18 cellular contexts compared by ENCODE assay signal in the genomic region with DNA sequence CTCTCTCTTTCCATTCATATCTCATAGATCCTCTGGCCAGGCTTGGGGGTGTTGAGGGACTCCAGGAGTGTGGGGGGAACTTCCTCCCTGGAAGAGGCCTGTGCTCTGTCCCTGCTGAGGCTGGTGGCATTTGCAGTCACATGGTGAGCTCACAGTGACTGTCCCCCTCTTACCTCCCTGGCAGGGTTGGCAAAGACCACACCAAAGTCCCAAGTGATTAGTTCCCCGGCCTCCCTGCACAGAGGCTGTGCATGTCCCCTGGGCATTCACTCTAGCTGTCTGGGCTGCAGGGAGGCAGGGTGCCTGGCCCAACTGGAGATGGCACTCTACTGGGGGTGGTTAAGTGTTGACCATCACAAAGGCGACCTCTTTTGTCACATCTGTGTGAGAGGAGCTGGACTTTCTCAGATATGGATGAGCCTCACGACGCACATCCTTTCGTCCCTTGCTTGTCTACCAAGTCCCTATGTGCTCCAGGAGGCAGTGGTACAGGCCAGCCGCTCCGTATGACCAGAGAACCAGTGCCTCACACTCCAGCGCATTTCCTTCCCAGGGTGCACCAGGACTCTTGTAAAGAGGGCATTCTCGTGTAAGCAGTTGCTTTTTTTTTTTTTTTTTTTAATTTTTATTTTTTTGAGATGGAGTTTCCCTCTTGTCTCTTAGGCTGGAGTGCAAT. TPM values are rescaled to one million over a fixed set of nuclear protein-coding genes. Genes with fewer than 3 reads are reported as not detected.
DNase-seq lines count a peak whose midpoint lies in the region; ATAC-seq, FAIRE-seq and TF ChIP-seq lines count a peak whose summit lies in the region.
"Had no signal": no experiment of that assay in that cellular context is flagged by ENCODE, and none has a peak within 500 bp of the region (broad histone marks: within the 10 kb centered on the region; RNA-seq: fewer than 3 reads in every experiment).

No MANE protein-coding gene starts in this region.

- FAIRE-seq in GM12892 (lab: Jason Lieb, UNC) = no peak

- no peak for ATAC-seq in HG03571 (IDR thresholded peaks at IDR 0.05; ENCODE audit: unreplicated experiment)
- ATAC-seq in GM21447 (IDR thresholded peaks at IDR 0.05; ENCODE audit: unreplicated experiment) = no peak

- H3K4me3 ChIP-seq in NB4 (ENCODE audit: low read depth, low read length) = no peak overlapping the region
- H3K4me3 ChIP-seq in cardiac muscle cell = no peak overlapping the region
- H3K4me3 ChIP-seq in neural progenitor cell = no peak overlapping the region
- H3K4me3 ChIP-seq: HAP-1, SK-N-MC had no signal

- H3K27ac ChIP-seq in cardiac muscle cell (peak overlapping the region; percentile 48), neural progenitor cell (no peak overlapping the region)
- H3K27ac ChIP-seq: SK-N-MC had no signal

- H4K20me1 ChIP-seq in neural progenitor cell (ENCODE audit: low read depth) = no peaks in the 10 kb centered on the region

- H3K79me2 ChIP-seq in neural progenitor cell (ENCODE audit: low read depth) = no peaks in the 10 kb centered on the region

- H3K9me3 Mint-ChIP-seq in neural progenitor cell = no peaks in the 10 kb centered on the region
- H3K9me3 Mint-ChIP-seq in activated T-helper 2 cell treated with anti-CD3 and anti-CD28 coated beads, Interferon-gamma antibody, Interleukin-2, Interleukin-4, amounts not matched to agents 10 μg/mL and 5 μg/mL and 100 μg/mL, durations not matched to agents 14 hours and 24 hours and 36 hours = no peaks in the 10 kb centered on the region

- no peaks in the 10 kb centered on the region for H3K36me3 Mint-ChIP-seq in neural progenitor cell
- H3K36me3 Mint-ChIP-seq in activated T-helper 2 cell treated with anti-CD3 and anti-CD28 coated beads, Interferon-gamma antibody, Interleukin-2, Interleukin-4, amounts not matched to agents 10 μg/mL and 5 μg/mL and 100 μg/mL, durations not matched to agents 14 hours and 24 hours and 36 hours (ENCODE audit: low read depth) = peaks cover 4% of the 10 kb centered on the region

- H3K27me3 Mint-ChIP-seq in neural progenitor cell (ENCODE audit: insufficient read depth, low read depth) = peaks cover 6% of the 10 kb centered on the region
- H3K27me3 Mint-ChIP-seq in activated T-helper 2 cell treated with anti-CD3 and anti-CD28 coated beads, Interferon-gamma antibody, Interleukin-2, Interleukin-4, amounts not matched to agents 10 μg/mL and 5 μg/mL and 100 μg/mL, durations not matched to agents 14 hours and 24 hours and 36 hours (ENCODE audit: low read depth) = no peaks in the 10 kb centered on the region

- no peak overlapping the region for H3K27ac Mint-ChIP-seq in neural progenitor cell
- no peak overlapping the region for H3K27ac Mint-ChIP-seq in activated T-helper 2 cell treated with anti-CD3 and anti-CD28 coated beads, Interferon-gamma antibody, Interleukin-2, Interleukin-4, amounts not matched to agents 10 μg/mL and 5 μg/mL and 100 μg/mL, durations not matched to agents 14 hours and 24 hours and 36 hours

- peak overlapping the region; percentile 48 for H3K4me3 Mint-ChIP-seq in neural progenitor cell
- H3K4me3 Mint-ChIP-seq in activated T-helper 2 cell treated with anti-CD3 and anti-CD28 coated beads, Interferon-gamma antibody, Interleukin-2, Interleukin-4, amounts not matched to agents 10 μg/mL and 5 μg/mL and 100 μg/mL, durations not matched to agents 14 hours and 24 hours and 36 hours (ENCODE audit: low read depth) = no peak overlapping the region

- no peaks in the 10 kb centered on the region for H3K9me3 ChIP-seq in cardiac muscle cell (ENCODE audit: low read depth)
- no peaks in the 10 kb centered on the region for H3K9me3 ChIP-seq in neural progenitor cell (ENCODE audit: low read depth)
- H3K9me3 ChIP-seq: HAP-1 had no signal

- intact Hi-C loops in activated T-helper 2 cell treated with anti-CD3 and anti-CD28 coated beads, Interferon-gamma antibody, Interleukin-2, Interleukin-4, amounts not matched to agents 10 μg/mL and 5 μg/mL and 100 μg/mL, durations not matched to agents 14 hours and 24 hours and 36 hours (cut with micrococcal nuclease) = loop anchor here (5.0 to 10.0 kb wide), 2 partner anchors 55 to 57 kb away; a partner anchor contains a TSS

- TF ChIP-seq POLR2A in NB4 (IDR thresholded peaks at IDR 0.05; ENCODE audit: extremely low read depth, insufficient read length) = no peak
- TF ChIP-seq POLR2A in GM12892 (IDR thresholded peaks at IDR 0.05; ENCODE audit: low read depth, low read length) = no peak

- H3F3A ChIP-seq in neural progenitor cell (ENCODE audit: low read depth) = no peaks in the 10 kb centered on the region

- no peak overlapping the region for H2AFZ ChIP-seq in neural progenitor cell (replicated peaks)

- no peak overlapping the region for H3K9ac ChIP-seq in neural progenitor cell

- peak; percentile 50 for DNase-seq in NB4 (ENCODE audit: low read depth)
- no peak for DNase-seq in cardiac muscle cell (ENCODE audit: low read depth in 1 of 2, low spot score in 1 of 2)
- DNase-seq in neural progenitor cell (ENCODE audit: low spot score) = no peak
- DNase-seq in GM12892 (ENCODE audit: insufficient read length) = no peak
- DNase-seq in activated T-helper 2 cell treated with anti-CD3 and anti-CD28 coated beads, Interferon-gamma antibody, Interleukin-2, Interleukin-4, amounts not matched to agents 10 μg/mL and 5 μg/mL and 100 μg/mL, durations not matched to agents 14 hours and 24 hours and 36 hours (ENCODE audit: low spot score) = no peak
- DNase-seq: DMS153; IMR-90; NCI-H1048; NCI-H146; NCI-H2107; NCI-H226; NCI-H526; NK-92 treated with Interleukin-12 subunit alpha and Interleukin-12 subunit beta, amount 100 ng/mL, for 24 hours; OCI-M1 had no signal

- no peaks in the 10 kb centered on the region for H3K4me1 Mint-ChIP-seq in neural progenitor cell
- H3K4me1 Mint-ChIP-seq in activated T-helper 2 cell treated with anti-CD3 and anti-CD28 coated beads, Interferon-gamma antibody, Interleukin-2, Interleukin-4, amounts not matched to agents 10 μg/mL and 5 μg/mL and 100 μg/mL, durations not matched to agents 14 hours and 24 hours and 36 hours (ENCODE audit: low read depth) = peaks cover 2% of the 10 kb centered on the region

- H3K4me1 ChIP-seq in cardiac muscle cell (ENCODE audit: low read depth) (peaks cover 6% of the 10 kb centered on the region), neural progenitor cell (no peaks in the 10 kb centered on the region)
- H3K4me1 ChIP-seq: HAP-1 had no signal

- H3K27me3 ChIP-seq in cardiac muscle cell (no peaks in the 10 kb centered on the region), neural progenitor cell (no peaks in the 10 kb centered on the region)

- TF ChIP-seq CTCF in NB4 (IDR thresholded peaks at IDR 0.05; ENCODE audit: low read depth, low read length) (no peak), cardiac muscle cell (IDR thresholded peaks at IDR 0.05; ENCODE audit: low read depth, low read length) (no peak), neural progenitor cell (IDR thresholded peaks at IDR 0.05) (no peak)

- H3K36me3 ChIP-seq in cardiac muscle cell = no peaks in the 10 kb centered on the region
- no peaks in the 10 kb centered on the region for H3K36me3 ChIP-seq in neural progenitor cell
- H3K36me3 ChIP-seq: HAP-1 had no signal

- H3K4me2 ChIP-seq in neural progenitor cell = no peak overlapping the region

RNA-seq across cellular contexts. Expression of a gene that starts 8.8 kb away (rescaled TPM):
- total RNA-seq in cardiac muscle cell = 19.4 and 21.9 TPM in 2 replicates
- 17.5 and 18.7 TPM in 2 replicates for polyA plus RNA-seq in cardiac muscle cell
- total RNA-seq in neural progenitor cell (ENCODE audit: low replicate concordance) = 9.1 and 10.0 TPM in 2 replicates
- polyA plus RNA-seq in GM12892 (2012; ENCODE audit: missing spikeins) = 14.9 TPM
- total RNA-seq in activated T-helper 2 cell treated with anti-CD3 and anti-CD28 coated beads, Interferon-gamma antibody, Interleukin-2, Interleukin-4, amounts not matched to agents 10 μg/mL and 5 μg/mL and 100 μg/mL, durations not matched to agents 14 hours and 24 hours and 36 hours = 27.4 and 30.0 TPM in 2 replicates

RNA-seq across cellular contexts. Expression of a gene that starts 13.1 kb away (rescaled TPM):
- total RNA-seq in cardiac muscle cell (55.5 and 64.3 TPM in 2 replicates), neural progenitor cell (ENCODE audit: low replicate concordance) (35.4 and 159 TPM in 2 replicates)
- polyA plus RNA-seq in cardiac muscle cell = 28.8 and 40.3 TPM in 2 replicates
- 0.72 TPM for polyA plus RNA-seq in GM12892 (2012; ENCODE audit: missing spikeins)
- 3.4 and 3.9 TPM in 2 replicates for total RNA-seq in activated T-helper 2 cell treated with anti-CD3 and anti-CD28 coated beads, Interferon-gamma antibody, Interleukin-2, Interleukin-4, amounts not matched to agents 10 μg/mL and 5 μg/mL and 100 μg/mL, durations not matched to agents 14 hours and 24 hours and 36 hours

RNA-seq across cellular contexts. Expression of a gene that starts 50.4 kb away (rescaled TPM):
- 23.8 and 34.2 TPM in 2 replicates for total RNA-seq in cardiac muscle cell
- polyA plus RNA-seq in cardiac muscle cell = 8.1 and 15.1 TPM in 2 replicates
- total RNA-seq in neural progenitor cell (ENCODE audit: low replicate concordance) = 29.1 and 39.7 TPM in 2 replicates
- 19.9 TPM for polyA plus RNA-seq in GM12892 (2012; ENCODE audit: missing spikeins)
- total RNA-seq in activated T-helper 2 cell treated with anti-CD3 and anti-CD28 coated beads, Interferon-gamma antibody, Interleukin-2, Interleukin-4, amounts not matched to agents 10 μg/mL and 5 μg/mL and 100 μg/mL, durations not matched to agents 14 hours and 24 hours and 36 hours = 63.1 and 66.4 TPM in 2 replicates
